Comparison of ENCODE assay signal across 22 cellular contexts in genomic region chr12:12048266-12048665, GRCh38. TPM values are rescaled to one million over a fixed set of nuclear protein-coding genes. Genes with fewer than 3 reads are reported as not detected.
A peak's percentile ranks its signal among the peaks of the same experiment; 100 is the strongest.
DNase-seq lines count a peak whose midpoint lies in the region; ATAC-seq, FAIRE-seq and TF ChIP-seq lines count a peak whose summit lies in the region.
"Had no signal": no experiment of that assay in that cellular context is flagged by ENCODE, and none has a peak within 500 bp of the region (broad histone marks: within the 10 kb centered on the region; RNA-seq: fewer than 3 reads in every experiment).

No MANE protein-coding gene starts in this region.

- H4K8ac ChIP-seq in IMR-90 (ENCODE audit: low read depth in 2 of 2, low read length in 2 of 2): no peak overlapping the region
- H4K8ac ChIP-seq in H1 (ENCODE audit: extremely low read depth, insufficient read depth, low read length): no peak overlapping the region; the same call in 1 of the 2 replicates

- H3K14ac ChIP-seq in IMR-90 (replicated peaks; ENCODE audit: low read depth, low read length) (no peak overlapping the region; the same call in 1 of the 2 replicates), H1 (ENCODE audit: insufficient read length) (no peak overlapping the region)

- H2AFZ ChIP-seq in IMR-90 (replicated peaks; ENCODE audit: low read length, poor library complexity): no peak overlapping the region
- no peak overlapping the region for H2AFZ ChIP-seq in H1 (ENCODE audit: low read length)

- BruUV-seq in IMR-90 (replicated peaks; lab: Mats Ljungman, UMichigan): no TSS peak

- H2AK9ac ChIP-seq in IMR-90 (replicated peaks; ENCODE audit: low read depth, low read length, poor library complexity): no peak overlapping the region

- POLR2A ChIA-PET in IMR-90 (lab: Charles Lee; ENCODE audit: unreplicated experiment) (no interaction called here), H1 (lab: Charles Lee; ENCODE audit: partially characterized antibody) (no interaction called here)

- WGBS in IMR-90 (ENCODE audit: extremely low coverage in 2 of 2, insufficient read length in 1 of 2), 2 experiments: no CpG with 5 or more reads among the region's 4 CpGs
- WGBS in H1 (ENCODE audit: extremely low coverage in 1 of 2, insufficient coverage in 1 of 2, insufficient read length in 1 of 2, insufficient replicate concordance in 2 of 2, low coverage in 1 of 2, low lambda C conversion rate in 2 of 2, missing lambda C conversion rate in 1 of 2), 2 experiments: 93% methylated on average over 4 of the region's 4 CpGs; no CpG with 5 or more reads in 1 of the 2 experiments
- 81% methylated on average over 4 of the region's 4 CpGs for WGBS in esophagus muscularis mucosa

- H3K79me1 ChIP-seq in IMR-90 (ENCODE audit: low read depth in 1 of 2, low read length in 2 of 2) (no peaks in the 10 kb centered on the region), H1 (ENCODE audit: low read depth, low read length) (no peaks in the 10 kb centered on the region)

- no peak for TF ChIP-seq POLR2A in IMR-90 (IDR thresholded peaks at IDR 0.05; ENCODE audit: low read depth, low read length)
- no peak for TF ChIP-seq POLR2A in H1 (IDR thresholded peaks at IDR 0.05; ENCODE audit: control extremely low read depth in 1 of 2, low read depth in 2 of 2, low read length in 2 of 2)
- TF ChIP-seq POLR2A in esophagus muscularis mucosa (IDR thresholded peaks at IDR 0.05; ENCODE audit: low read depth): no peak

- CTCF ChIA-PET in IMR-90 (lab: Yijun Ruan, JAX): no interaction called here
- CTCF ChIA-PET in H1 (lab: Charles Lee; ENCODE audit: partially characterized antibody): no interaction called here

- no peak for TF ChIP-seq CTCF in IMR-90 (conservative IDR thresholded peaks at IDR 0.05; ENCODE audit: low read depth, low read length)
- TF ChIP-seq CTCF in H1 (IDR thresholded peaks at IDR 0.05; ENCODE audit: control extremely low read depth in 1 of 3, insufficient read depth in 1 of 3, low read depth in 1 of 3, low read length in 3 of 3): no peak
- no peak for TF ChIP-seq CTCF in esophagus muscularis mucosa (IDR thresholded peaks at IDR 0.05)
- no peak for TF ChIP-seq CTCF in coronary artery (IDR thresholded peaks at IDR 0.05)

- H2BK120ac ChIP-seq in IMR-90 (ENCODE audit: low read depth, low read length) (no peak overlapping the region), H1 (replicated peaks; ENCODE audit: low read depth, low read length) (no peak overlapping the region)

- peak overlapping the region; percentile 65 for H2BK5ac ChIP-seq in IMR-90 (ENCODE audit: low read depth, low read length, poor library complexity, severe bottlenecking)
- H2BK5ac ChIP-seq in H1 (ENCODE audit: low read depth, low read length): peak overlapping the region; percentile 95; the same call in 1 of the 2 replicates

- H2BK12ac ChIP-seq in H1 (ENCODE audit: low read depth, low read length): peak overlapping the region; percentile 96

- TF ChIP-seq RAD21 in IMR-90 (IDR thresholded peaks at IDR 0.05; ENCODE audit: low read length) (no peak), H1 (IDR thresholded peaks at IDR 0.05 in 1 of 2, conservative IDR thresholded peaks at IDR 0.05 in 1 of 2; ENCODE audit: low read depth in 2 of 2, low read length in 2 of 2) (no peak)

- H2BK20ac ChIP-seq in IMR-90 (ENCODE audit: low read depth, low read length) (no peak overlapping the region), H1 (ENCODE audit: low read length) (peak overlapping the region; percentile 99; the same call in 1 of the 2 replicates)

- H3K27me3 ChIP-seq in IMR-90 (ENCODE audit: control insufficient read depth, insufficient read depth, low read length) (peaks cover 19% of the 10 kb centered on the region), H1 (replicated peaks in 1 of 4; ENCODE audit: control insufficient read depth in 3 of 4, extremely low read depth in 1 of 4, insufficient read depth in 3 of 4, low read length in 3 of 4) (no peaks in the 10 kb centered on the region), esophagus muscularis mucosa (no peaks in the 10 kb centered on the region)

- H3K79me2 ChIP-seq in H1 (ENCODE audit: control insufficient read depth in 1 of 2, insufficient read depth in 2 of 2, low read length in 2 of 2): no peaks in the 10 kb centered on the region; a peak in 1 of 4 replicates

- H2BK15ac ChIP-seq in IMR-90 (ENCODE audit: low read depth, low read length) (no peak overlapping the region), H1 (ENCODE audit: low read length) (peak overlapping the region; percentile 84; the same call in 1 of the 2 replicates)

- dilution Hi-C loops in IMR-90 (cut with HindIII; ENCODE audit: low sequenced_read_pairs, unreplicated experiment): loop anchor here (25.0 kb wide), 1 partner anchor 486 kb away; no protein-coding TSS in a partner anchor

- H3K36me3 ChIP-seq in IMR-90 (ENCODE audit: control insufficient read depth, insufficient read depth, low read length): no peaks in the 10 kb centered on the region
- H3K36me3 ChIP-seq in H1 (ENCODE audit: control insufficient read depth in 2 of 4, insufficient read depth in 4 of 4, low read length in 3 of 4): no peaks in the 10 kb centered on the region
- H3K36me3 ChIP-seq in esophagus muscularis mucosa: no peaks in the 10 kb centered on the region

- no peaks in the 10 kb centered on the region for H3K4me1 ChIP-seq in IMR-90 (ENCODE audit: control insufficient read depth, insufficient read depth, low read length)
- no peaks in the 10 kb centered on the region for H3K4me1 ChIP-seq in H1 (replicated peaks in 1 of 4; ENCODE audit: control insufficient read depth in 3 of 4, insufficient read depth in 4 of 4, low read length in 3 of 4)
- no peaks in the 10 kb centered on the region for H3K4me1 ChIP-seq in esophagus muscularis mucosa

- no peak overlapping the region for H3K27ac ChIP-seq in IMR-90 (ENCODE audit: insufficient read depth, low read length)
- H3K27ac ChIP-seq in H1 (ENCODE audit: low read depth, low read length): no peak overlapping the region
- H3K27ac ChIP-seq in esophagus muscularis mucosa (replicated peaks in 1 of 4): no peak overlapping the region
- no peak overlapping the region for H3K27ac ChIP-seq in coronary artery

- no peak overlapping the region for H3K9ac ChIP-seq in IMR-90 (ENCODE audit: low read depth, low read length)
- no peak overlapping the region; a peak in 1 of 7 replicates for H3K9ac ChIP-seq in H1 (replicated peaks in 1 of 4; ENCODE audit: extremely low read depth in 1 of 4, low read depth in 3 of 4, low read length in 3 of 4)

- H3K9me1 ChIP-seq in IMR-90 (ENCODE audit: insufficient read depth, low read length): no peaks in the 10 kb centered on the region

- in situ Hi-C loops in IMR-90 (cut with MboI; ENCODE audit: low sequenced_read_pairs): no loop called here

- H3K4ac ChIP-seq in IMR-90 (ENCODE audit: low read depth, low read length) (no peak overlapping the region), H1 (replicated peaks; ENCODE audit: insufficient read length, low read depth, low read length) (no peak overlapping the region)

- H4K5ac ChIP-seq in IMR-90 (ENCODE audit: low read depth, low read length): no peak overlapping the region
- H4K5ac ChIP-seq in H1 (ENCODE audit: insufficient read length, low read depth, low read length): no peak overlapping the region

- H4K20me1 ChIP-seq in IMR-90 (ENCODE audit: insufficient read depth, low read length) (no peaks in the 10 kb centered on the region), H1 (replicated peaks in 1 of 2; ENCODE audit: control insufficient read depth in 1 of 2, insufficient read depth in 2 of 2, low read length in 2 of 2) (no peaks in the 10 kb centered on the region)

- intact Hi-C loops in IMR-90 (cut with micrococcal nuclease): no loop called here
- intact Hi-C loops in esophagus muscularis mucosa (cut with DNase I): no loop called here

- no peak overlapping the region for H3K18ac ChIP-seq in IMR-90 (ENCODE audit: low read depth, low read length)
- no peak overlapping the region for H3K18ac ChIP-seq in H1 (ENCODE audit: extremely low read depth, low read length)

- H3K9me3 ChIP-seq in IMR-90 (ENCODE audit: control insufficient read depth, insufficient read depth, low read length) (peaks cover 3% of the 10 kb centered on the region; the same call in 1 of the 2 replicates), H1 (ENCODE audit: insufficient read depth in 2 of 2, low read depth in 1 of 2, low read length in 1 of 2) (no peaks in the 10 kb centered on the region), esophagus muscularis mucosa (no peaks in the 10 kb centered on the region)

- FAIRE-seq in H1 (lab: Jason Lieb, UNC): no peak
- peak; percentile 5 for FAIRE-seq in urothelium cell line (lab: Jason Lieb, UNC)

- H3K56ac ChIP-seq in IMR-90 (ENCODE audit: extremely low read depth, insufficient read depth, low read length): no peak overlapping the region
- peak overlapping the region; percentile 95 for H3K56ac ChIP-seq in H1 (replicated peaks; ENCODE audit: insufficient read length, low read depth, low read length)

- H3K4me2 ChIP-seq in IMR-90 (ENCODE audit: low read depth, low read length): no peak overlapping the region
- H3K4me2 ChIP-seq in H1 (ENCODE audit: insufficient read depth in 1 of 2, low read depth in 2 of 2, low read length in 2 of 2): no peak overlapping the region

- H4K91ac ChIP-seq in IMR-90 (ENCODE audit: insufficient read depth, low read depth, low read length) (no peak overlapping the region), H1 (replicated peaks; ENCODE audit: insufficient read length, low read length) (peak overlapping the region; percentile 83)

- ATAC-seq in IMR-90 (ENCODE audit: low read depth) (no peak), GM18868 (IDR thresholded peaks at IDR 0.05; ENCODE audit: unreplicated experiment) (no peak)
- ATAC-seq: HCT116 had no signal

- TF ChIP-seq EP300 in H1 (IDR thresholded peaks at IDR 0.05; ENCODE audit: borderline replicate concordance in 1 of 2, low read depth in 2 of 2, low read length in 2 of 2): no peak
- no peak for TF ChIP-seq EP300 in esophagus muscularis mucosa (IDR thresholded peaks at IDR 0.05)

- DNase-seq in IMR-90: no peak
- DNase-seq in H1 (ENCODE audit: low read depth in 1 of 2, low spot score in 2 of 2): peak in 1 of 2 experiments; percentile 23
- peak; percentile 64 for DNase-seq in esophagus muscularis mucosa (ENCODE audit: extremely low spot score)
- no peak for DNase-seq in urothelium cell line (ENCODE audit: low spot score)
- no peak for DNase-seq in superior temporal gyrus (ENCODE audit: extremely low spot score)
- DNase-seq in coronary artery (ENCODE audit: low spot score): no peak
- DNase-seq: C1 segment of cervical spinal cord; Calu3; CD4-positive, alpha-beta memory T cell; COR-L47; DMS53; DMS79 treated with DMSO at 0.1 percent for 48 hours; GF-D8; H9 had no signal

- H2AK5ac ChIP-seq in IMR-90 (ENCODE audit: low read depth, low read length): no peak overlapping the region; the same call in 1 of the 2 replicates
- peak overlapping the region; percentile 98; the same call in 1 of the 2 replicates for H2AK5ac ChIP-seq in H1 (ENCODE audit: low read depth, low read length)

- peaks cover 7% of the 10 kb centered on the region for H3K23me2 ChIP-seq in H1 (ENCODE audit: low read depth, low read length)

- no peak overlapping the region for H3K23ac ChIP-seq in IMR-90 (ENCODE audit: low read depth, low read length)
- H3K23ac ChIP-seq in H1 (ENCODE audit: insufficient read length): no peak overlapping the region

- H3K4me3 ChIP-seq in IMR-90 (ENCODE audit: insufficient read depth, low read depth, low read length): no peak overlapping the region
- H3K4me3 ChIP-seq in H1 (ENCODE audit: extremely low read depth in 1 of 4, insufficient read depth in 2 of 4, low read depth in 3 of 4, low read length in 4 of 4): no peak overlapping the region
- H3K4me3 ChIP-seq in esophagus muscularis mucosa: no peak overlapping the region
- H3K4me3 ChIP-seq in coronary artery: no peak overlapping the region

RNA-seq across cellular contexts. Expression of gene BCL2L14, which starts 22.5 kb away (rescaled TPM):
- not detected in 2 replicates for total RNA-seq in IMR-90 (2012; rRNA removed)
- polyA plus RNA-seq in IMR-90 (2012; rRNA removed): not detected in 2 replicates
- not detected in 2 replicates for polyA plus RNA-seq in IMR-90 (2012; cell fraction: cytosol; rRNA removed)
- polyA plus RNA-seq in IMR-90 (2012; cell fraction: nucleus; rRNA removed; ENCODE audit: low replicate concordance): not detected in 2 replicates
- 2.4 and 2.9 TPM in 2 replicates for total RNA-seq in H1 (2021; fragmentation: NEBNext Ultra II Directional; extraction: Animal tissue kit (Norgen Biotek cat#: 25700))
- polyA plus RNA-seq in H1 (2011; rRNA removed): 0.39 and 0.80 TPM in 2 replicates
- 1.7 TPM for polyA plus RNA-seq in H1 (2011; cell fraction: cytosol; rRNA removed)
- polyA plus RNA-seq in H1 (2011; cell fraction: nucleus; rRNA removed): 0.31 TPM
- polyA plus RNA-seq in H1 (2012, experiment 1 of 2): 0.99 to 2.3 TPM (median 1.2 TPM) in 4 replicates
- polyA plus RNA-seq in H1 (2012, experiment 2 of 2): 0.10 TPM
- polyA plus RNA-seq in H1 (2013, experiment 1 of 2): 1.5 TPM
- 2.0 TPM for polyA plus RNA-seq in H1 (2013, experiment 2 of 2)
- polyA minus RNA-seq in H1 (2011; rRNA and poly(A)+ RNA removed): 0.44 and 0.54 TPM in 2 replicates
- polyA minus RNA-seq in H1 (2011; cell fraction: cytosol; rRNA and poly(A)+ RNA removed): not detected
- 0.30 TPM for polyA minus RNA-seq in H1 (2011; cell fraction: nucleus; rRNA and poly(A)+ RNA removed)
- total RNA-seq in esophagus muscularis mucosa: not detected
- total RNA-seq: A172, A673, Daoy, G401, H4 had no signal
- polyA plus RNA-seq: BJ had no signal
